Comparison of ENCODE assay signal across 22 cellular contexts in the genomic region with DNA sequence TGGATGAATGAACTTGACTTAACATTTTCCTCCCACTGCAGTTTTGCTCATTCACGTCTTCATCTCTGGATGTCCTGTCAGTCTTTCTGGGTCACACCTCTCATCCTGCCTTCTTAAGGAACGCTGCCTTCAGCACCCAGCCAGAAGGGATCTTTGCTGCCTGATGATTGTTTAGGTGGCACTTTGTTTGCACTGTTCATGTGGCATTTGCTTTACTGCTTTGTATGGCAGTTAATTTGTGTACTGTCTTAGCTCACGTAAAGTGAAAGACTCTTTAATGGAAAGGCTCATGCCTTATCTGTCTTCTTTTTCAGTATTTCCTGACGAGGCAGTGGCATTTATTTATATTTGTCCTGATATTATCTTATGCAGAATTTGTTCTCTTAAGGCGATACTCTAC.
"Had no signal": no experiment of that assay in that cellular context is flagged by ENCODE, and none has a peak within 500 bp of the region (broad histone marks: within the 10 kb centered on the region; RNA-seq: fewer than 3 reads in every experiment).

No MANE protein-coding gene starts in this region.

- H3K27ac Mint-ChIP-seq: memory B cell; natural killer cell treated with Interleukin-12 subunit alpha and Interleukin-12 subunit beta and Interleukin-15 and Interleukin-18, amount 100 ng/mL, for 72 hours; stimulated activated effector memory CD8-positive, alpha-beta T cell treated with anti-CD3 and anti-CD28 coated beads, Interleukin-12 subunit alpha, Interleukin-12 subunit beta, amount 100 ng/mL, for 72 hours; type B pancreatic cell had no signal

- H3K4me3 Mint-ChIP-seq: immature natural killer cell; memory B cell; natural killer cell treated with Interleukin-12 subunit alpha and Interleukin-12 subunit beta and Interleukin-15 and Interleukin-18, amount 100 ng/mL, for 72 hours; stimulated activated effector memory CD8-positive, alpha-beta T cell treated with anti-CD3 and anti-CD28 coated beads, Interleukin-12 subunit alpha, Interleukin-12 subunit beta, amount 100 ng/mL, for 72 hours; type B pancreatic cell had no signal

- ATAC-seq: left lobe of liver; natural killer cell treated with Interleukin-12 subunit alpha and Interleukin-12 subunit beta and Interleukin-15 and Interleukin-18, amount 100 ng/mL, for 72 hours; psoas muscle; right cardiac atrium; stimulated activated effector memory CD8-positive, alpha-beta T cell treated with anti-CD3 and anti-CD28 coated beads, Interleukin-12 subunit alpha, Interleukin-12 subunit beta, amount 100 ng/mL, for 72 hours; stimulated activated naive CD8-positive, alpha-beta T cell treated with anti-CD3 and anti-CD28 coated beads, Interleukin-15, Interleukin-2, amounts not matched to agents 100 U/mL and 50 U/mL, for 24 hours had no signal

- H3K27me3 Mint-ChIP-seq: memory B cell; naive B cell; natural killer cell treated with Interleukin-12 subunit alpha and Interleukin-12 subunit beta and Interleukin-15 and Interleukin-18, amount 100 ng/mL, for 72 hours; type B pancreatic cell had no signal

- H3K27ac ChIP-seq: coronary artery, psoas muscle, sigmoid colon, testis, tibial artery had no signal

- H3K9me3 Mint-ChIP-seq: immature natural killer cell; memory B cell; naive B cell; natural killer cell treated with Interleukin-12 subunit alpha and Interleukin-12 subunit beta and Interleukin-15 and Interleukin-18, amount 100 ng/mL, for 72 hours; stimulated activated effector memory CD8-positive, alpha-beta T cell treated with anti-CD3 and anti-CD28 coated beads, Interleukin-12 subunit alpha, Interleukin-12 subunit beta, amount 100 ng/mL, for 72 hours; type B pancreatic cell had no signal

- DNase-seq: dermis blood vessel endothelial cell; effector memory CD4-positive, alpha-beta T cell; hypothalamus; immature natural killer cell; naive B cell; nucleus accumbens; psoas muscle; right cardiac atrium; sigmoid colon; stimulated activated CD4-positive, alpha-beta T cell treated with anti-CD3 and anti-CD28 coated beads, Interleukin-2, amount 100 ng/mL, for 24 hours; stimulated activated CD4-positive, alpha-beta T cell treated with anti-CD3 and anti-CD28 coated beads, Interleukin-4, amount 100 ng/mL, for 24 hours; stimulated activated naive CD8-positive, alpha-beta T cell treated with anti-CD3 and anti-CD28 coated beads, Interleukin-15, Interleukin-2, amounts not matched to agents 100 U/mL and 50 U/mL, for 24 hours; substantia nigra; testis; tibial artery had no signal

- H3K4me3 ChIP-seq: coronary artery, lung, psoas muscle, sigmoid colon, testis, tibial artery had no signal
